In the genomic region with DNA sequence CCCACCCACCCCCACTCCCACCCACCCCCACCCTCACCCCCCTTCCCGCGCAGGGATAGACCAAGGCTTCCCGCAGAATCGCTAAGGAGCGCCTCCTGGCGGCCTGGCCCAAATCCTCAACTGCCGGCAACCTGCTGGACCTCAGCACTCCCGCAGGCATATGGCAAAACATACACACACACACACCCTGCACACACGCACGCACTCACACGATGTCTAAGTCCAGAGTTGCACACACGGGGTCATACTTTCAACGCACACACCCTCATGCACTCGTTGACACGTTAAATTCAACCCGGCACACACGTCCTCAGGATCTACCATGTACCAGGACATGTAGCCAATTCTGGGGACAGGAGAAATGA, we compare ENCODE assay signal across 8 cellular contexts. TPM values are rescaled to one million over a fixed set of nuclear protein-coding genes. Genes with fewer than 3 reads are reported as not detected.
DNase-seq lines count a peak whose midpoint lies in the region; ATAC-seq, FAIRE-seq and TF ChIP-seq lines count a peak whose summit lies in the region.

No MANE protein-coding gene starts in this region.

- peak in 1 of 2 experiments; percentile 43 for TF ChIP-seq CTCF in brain (conservative IDR thresholded peaks at IDR 0.05)

- H3K4me3 Mint-ChIP-seq in brain: peak overlapping the region; percentile 70 to 92 (median 83)

- 8% methylated on average over 17 of the region's 17 CpGs for WGBS in right cardiac atrium

- H3K27ac Mint-ChIP-seq in brain: peak overlapping the region in 4 of 5 experiments; percentile 46 to 78 (median 67)

- peaks cover 33% of the 10 kb centered on the region for H3K27me3 Mint-ChIP-seq in brain

- ATAC-seq in right cardiac atrium (no peak), GM21576 (IDR thresholded peaks at IDR 0.05; ENCODE audit: unreplicated experiment) (no peak)

- H3K27me3 ChIP-seq in right cardiac atrium (ENCODE audit: control insufficient read depth, insufficient read depth): no peaks in the 10 kb centered on the region

- no peak overlapping the region for H3K27ac ChIP-seq in right cardiac atrium (ENCODE audit: low read length)

- peak; percentile 8 to 32 for DNase-seq in NOMO-1 (lab: John Stamatoyannopoulos, UW; ENCODE audit: unreplicated experiment in 2 of 2)
- no peak for DNase-seq in NOMO-1 treated with DMSO at 0.1 percent for 48 hours (lab: John Stamatoyannopoulos, UW; ENCODE audit: unreplicated experiment)
- DNase-seq in NCI-H1694 (lab: John Stamatoyannopoulos, UW): peak; percentile 52
- DNase-seq in posterior vena cava (ENCODE audit: low spot score): peak; percentile 79
- no peak for DNase-seq in right cardiac atrium
- no peak for DNase-seq in GM12892 (ENCODE audit: insufficient read length)

- no peaks in the 10 kb centered on the region for H3K9me3 ChIP-seq in right cardiac atrium (ENCODE audit: control insufficient read depth, low read length)

- peaks cover 5% of the 10 kb centered on the region for H3K36me3 Mint-ChIP-seq in brain

- peaks cover 0 to 4% (median 0%) of the 10 kb centered on the region in 5 experiments for H3K9me3 Mint-ChIP-seq in brain

- TF ChIP-seq POLR2A in GM12892 (IDR thresholded peaks at IDR 0.05; ENCODE audit: low read depth, low read length): no peak

- H3K4me3 ChIP-seq in right cardiac atrium (ENCODE audit: low read length): no peak overlapping the region

- FAIRE-seq in GM12892 (lab: Jason Lieb, UNC): no peak

- H3K4me1 ChIP-seq in right cardiac atrium (ENCODE audit: control insufficient read depth, insufficient read depth, low read length): no peaks in the 10 kb centered on the region

- intact Hi-C loops in posterior vena cava (cut with DNase I): no loop called here
- intact Hi-C loops in right cardiac atrium (cut with DNase I): no loop called here

- H3K4me1 Mint-ChIP-seq in brain: peaks cover 43% of the 10 kb centered on the region

RNA-seq across cellular contexts. Expression of gene CPLX2, which starts 1.7 kb away (rescaled TPM):
- polyA plus RNA-seq in brain (ENCODE audit: insufficient read depth, low read depth, low replicate concordance) (172 TPM), right cardiac atrium (0.29 TPM)
- total RNA-seq in posterior vena cava (not detected), right cardiac atrium (under 1 TPM in 1 of 4 donors, not detected in 3; 0.17 TPM)
- not detected for polyA plus RNA-seq in GM12892 (2012; ENCODE audit: missing spikeins)

Comparison
In these comparisons a context has a peak if more than half of its experiments do, and no peak if none do; other contexts are left out.
1. DNase-seq: peak in NOMO-1 (2 of 2), NCI-H1694 (single experiment) and posterior vena cava (single experiment); none in NOMO-1 treated with DMSO at 0.1 percent for 48 hours (single experiment), right cardiac atrium (0 of 3) and GM12892 (single experiment).